In genomic region chr15:27133244-27133643, GRCh38 we compare ENCODE assay signal across 19 cellular contexts.
DNase-seq lines count a peak whose midpoint lies in the region; ATAC-seq, FAIRE-seq and TF ChIP-seq lines count a peak whose summit lies in the region.
"Had no signal": no experiment of that assay in that cellular context is flagged by ENCODE, and none has a peak within 500 bp of the region (broad histone marks: within the 10 kb centered on the region; RNA-seq: fewer than 3 reads in every experiment).

No MANE protein-coding gene starts in this region.

- H3K36me3 ChIP-seq in GM23248 (ENCODE audit: low read depth) (no peaks in the 10 kb centered on the region), K562 (ENCODE audit: control insufficient read depth, insufficient read depth, low read length) (peaks cover 9% of the 10 kb centered on the region; the same call in 2 of the 3 replicates)
- H3K36me3 ChIP-seq: BLaER1 had no signal

- POLR2A ChIA-PET in K562 (lab: Yijun Ruan, JAX), result interaction anchor here (0.6 to 1.4 kb wide), 7 partner anchors 9 to 613 kb away, joined by 3 to 6 read pairs (median 3); no protein-coding TSS in a partner anchor

- peak; percentile 5 for DNase-seq in AG08395 (ENCODE audit: low spot score)
- peak; percentile 40 for DNase-seq in GM23248
- DNase-seq in SKM-1 (lab: John Stamatoyannopoulos, UW; ENCODE audit: unreplicated experiment), result peak; percentile 5
- DNase-seq in K562 (ENCODE audit: extremely low read depth in 1 of 4, low spot score in 3 of 4), result peak in 2 of 4 experiments; percentile 29 to 55
- DNase-seq in NCI-H1417 (lab: John Stamatoyannopoulos, UW), result no peak
- DNase-seq: Caco-2; CD4-positive, CD25-positive, alpha-beta regulatory T cell; CD8-positive, alpha-beta T cell; DMS153; DND-41; H7; HCEC 1CT had no signal

- in situ Hi-C loops in GM23248 (cut with MboI) (no loop called here), K562 (cut with MboI) (no loop called here)

- H3K4me1 ChIP-seq in GM23248 (ENCODE audit: insufficient read depth), result peaks cover 6% of the 10 kb centered on the region; the same call in 1 of the 2 replicates
- H3K4me1 ChIP-seq in K562 (replicated peaks in 1 of 2; ENCODE audit: control insufficient read depth in 2 of 2, insufficient read depth in 2 of 2, low read length in 2 of 2), result peaks cover 1 to 33% of the 10 kb centered on the region in 2 experiments; a peak in 3 of 5 replicates
- H3K4me1 ChIP-seq: BLaER1, Caco-2 had no signal

- H3K9ac ChIP-seq in GM23248 (no peak overlapping the region), K562 (ENCODE audit: insufficient read depth in 1 of 2, low read depth in 2 of 2, low read length in 2 of 2) (peak overlapping the region in 1 of 2 experiments; percentile 36; a peak in 1 of 4 replicates)
- H3K9ac ChIP-seq: BLaER1 had no signal

- TF ChIP-seq POLR2A in K562 (conservative IDR thresholded peaks at IDR 0.05), result no peak

- H3K9me2 ChIP-seq in GM23248 (ENCODE audit: insufficient read depth), result no peaks in the 10 kb centered on the region

- no peaks in the 10 kb centered on the region for H3K27me3 ChIP-seq in GM23248 (replicated peaks; ENCODE audit: insufficient read depth)
- no peaks in the 10 kb centered on the region for H3K27me3 ChIP-seq in K562 (ENCODE audit: control insufficient read depth in 2 of 2, insufficient read depth in 2 of 2, low read length in 2 of 2)
- H3K27me3 ChIP-seq: BLaER1 had no signal

- ATAC-seq in K562, result peak; percentile 76
- no peak for ATAC-seq in GM21576 (IDR thresholded peaks at IDR 0.05; ENCODE audit: unreplicated experiment)
- ATAC-seq in HG02763 (IDR thresholded peaks at IDR 0.05; ENCODE audit: unreplicated experiment), result no peak
- ATAC-seq: CD8-positive, alpha-beta T cell had no signal

- no peaks in the 10 kb centered on the region for H3K9me3 ChIP-seq in GM23248 (ENCODE audit: low read depth)
- peaks cover 9% of the 10 kb centered on the region for H3K9me3 ChIP-seq in K562 (replicated peaks; ENCODE audit: control insufficient read depth, insufficient read depth, low read depth, low read length)
- H3K9me3 ChIP-seq: BLaER1, Caco-2 had no signal

- H3K79me2 ChIP-seq in GM23248 (ENCODE audit: insufficient read depth), result no peaks in the 10 kb centered on the region
- peaks cover 89% of the 10 kb centered on the region for H3K79me2 ChIP-seq in K562 (ENCODE audit: control insufficient read depth, insufficient read depth, low read length)

- H4K20me1 ChIP-seq in GM23248 (ENCODE audit: insufficient read depth) (no peaks in the 10 kb centered on the region), K562 (replicated peaks; ENCODE audit: control insufficient read depth, insufficient read depth, low read length) (no peaks in the 10 kb centered on the region)
- H4K20me1 ChIP-seq: BLaER1 had no signal

- BruUV-seq in K562 (replicated peaks; lab: Mats Ljungman, UMichigan), result no TSS peak

- H3K4me2 ChIP-seq in GM23248 (ENCODE audit: unreplicated experiment) (no peak overlapping the region), K562 (ENCODE audit: insufficient read depth, low read length) (peak overlapping the region; percentile 32; the same call in 1 of the 2 replicates)
- H3K4me2 ChIP-seq: BLaER1 had no signal

- TF ChIP-seq CTCF in K562 (IDR thresholded peaks at IDR 0.05 in 2 of 3, conservative IDR thresholded peaks at IDR 0.05 in 1 of 3; ENCODE audit: insufficient read depth in 2 of 3, low read depth in 1 of 3, low read length in 3 of 3), result no peak

- no peaks in the 10 kb centered on the region for H3K9me1 ChIP-seq in K562 (ENCODE audit: control insufficient read depth, insufficient read depth, low read length)

- no peaks in the 10 kb centered on the region for H3F3A ChIP-seq in GM23248 (ENCODE audit: insufficient read depth)

- intact Hi-C loops in K562 (cut with micrococcal nuclease), result no loop called here

- CTCF ChIA-PET in K562 (lab: Yijun Ruan, JAX; ENCODE audit: low intra/inter-chr PET ratio), result no interaction called here

- H3K4me3 ChIP-seq in GM23248, result no peak overlapping the region
- H3K4me3 ChIP-seq in K562, result no peak overlapping the region
- H3K4me3 ChIP-seq: BLaER1 had no signal

- TF ChIP-seq RAD21 in K562 (CRISPR knock-in tag; conservative IDR thresholded peaks at IDR 0.05 in 1 of 2, IDR thresholded peaks at IDR 0.05 in 1 of 2), result no peak

- peak; percentile 55 for FAIRE-seq in K562 (lab: Jason Lieb, UNC)
- FAIRE-seq: G401.6, GM12892, H1 had no signal

- TF ChIP-seq EP300 in K562 (IDR thresholded peaks at IDR 0.05; ENCODE audit: low read length), result no peak

- H2AFZ ChIP-seq in GM23248, result peak overlapping the region; percentile 15; the same call in 1 of the 2 replicates
- no peak overlapping the region for H2AFZ ChIP-seq in K562 (ENCODE audit: low read depth, low read length)

- 7 to 28% methylated on average over 2 of the region's 2 CpGs for WGBS in GM23248 (ENCODE audit: low coverage in 1 of 2, low lambda C conversion rate in 2 of 2, missing lambda C conversion rate in 2 of 2), 2 experiments
- 10% methylated on average over 2 of the region's 2 CpGs for WGBS in K562 (ENCODE audit: insufficient coverage, low coverage, missing lambda C conversion rate)

- H3K27ac ChIP-seq in GM23248, result no peak overlapping the region
- H3K27ac ChIP-seq in K562 (ENCODE audit: extremely low read depth, low read depth, low read length), result peak overlapping the region; percentile 54
- H3K27ac ChIP-seq: BLaER1, C4-2B had no signal

TF ChIP-seq in K562, 482 proteins besides CTCF, POLR2A, EP300 and RAD21 (continues in another document):
- TF ChIP-seq, protein P1, sequence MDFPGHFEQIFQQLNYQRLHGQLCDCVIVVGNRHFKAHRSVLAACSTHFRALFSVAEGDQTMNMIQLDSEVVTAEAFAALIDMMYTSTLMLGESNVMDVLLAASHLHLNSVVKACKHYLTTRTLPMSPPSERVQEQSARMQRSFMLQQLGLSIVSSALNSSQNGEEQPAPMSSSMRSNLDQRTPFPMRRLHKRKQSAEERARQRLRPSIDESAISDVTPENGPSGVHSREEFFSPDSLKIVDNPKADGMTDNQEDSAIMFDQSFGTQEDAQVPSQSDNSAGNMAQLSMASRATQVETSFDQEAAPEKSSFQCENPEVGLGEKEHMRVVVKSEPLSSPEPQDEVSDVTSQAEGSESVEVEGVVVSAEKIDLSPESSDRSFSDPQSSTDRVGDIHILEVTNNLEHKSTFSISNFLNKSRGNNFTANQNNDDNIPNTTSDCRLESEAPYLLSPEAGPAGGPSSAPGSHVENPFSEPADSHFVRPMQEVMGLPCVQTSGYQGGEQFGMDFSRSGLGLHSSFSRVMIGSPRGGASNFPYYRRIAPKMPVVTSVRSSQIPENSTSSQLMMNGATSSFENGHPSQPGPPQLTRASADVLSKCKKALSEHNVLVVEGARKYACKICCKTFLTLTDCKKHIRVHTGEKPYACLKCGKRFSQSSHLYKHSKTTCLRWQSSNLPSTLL (IDR thresholded peaks at IDR 0.05), result no peak
- TF ChIP-seq YY1 (IDR thresholded peaks at IDR 0.05; ENCODE audit: borderline replicate concordance in 1 of 3, control insufficient read depth in 1 of 3, extremely low read depth in 1 of 3, insufficient read depth in 3 of 3, insufficient read length in 1 of 3, insufficient replicate concordance in 2 of 3, low read depth in 1 of 3, low read length in 2 of 3) (peak in 1 of 3 experiments; percentile 47), MBD1 (CRISPR knock-in tag; IDR thresholded peaks at IDR 0.05) (no peak), PML (IDR thresholded peaks at IDR 0.05; ENCODE audit: low read length) (no peak), KLF1 (tag; IDR thresholded peaks at IDR 0.05) (no peak), CEBPB (tag; IDR thresholded peaks at IDR 0.05) (peak; percentile 33; the same call in 1 of the 2 replicates), FOXK1 (CRISPR knock-in tag; IDR thresholded peaks at IDR 0.05; ENCODE audit: borderline replicate concordance) (no peak), EGR1 (conservative IDR thresholded peaks at IDR 0.05) (0 out of 2 replicates have a peak, but pooled peaks have one; percentile 22), PCBP1 (IDR thresholded peaks at IDR 0.05; ENCODE audit: low read depth, low read length, poor library complexity, severe bottlenecking) (no peak), HOMEZ (CRISPR knock-in tag; IDR thresholded peaks at IDR 0.05) (no peak), PPARD (CRISPR knock-in tag; IDR thresholded peaks at IDR 0.05) (no peak)
- TF ChIP-seq, protein P2, sequence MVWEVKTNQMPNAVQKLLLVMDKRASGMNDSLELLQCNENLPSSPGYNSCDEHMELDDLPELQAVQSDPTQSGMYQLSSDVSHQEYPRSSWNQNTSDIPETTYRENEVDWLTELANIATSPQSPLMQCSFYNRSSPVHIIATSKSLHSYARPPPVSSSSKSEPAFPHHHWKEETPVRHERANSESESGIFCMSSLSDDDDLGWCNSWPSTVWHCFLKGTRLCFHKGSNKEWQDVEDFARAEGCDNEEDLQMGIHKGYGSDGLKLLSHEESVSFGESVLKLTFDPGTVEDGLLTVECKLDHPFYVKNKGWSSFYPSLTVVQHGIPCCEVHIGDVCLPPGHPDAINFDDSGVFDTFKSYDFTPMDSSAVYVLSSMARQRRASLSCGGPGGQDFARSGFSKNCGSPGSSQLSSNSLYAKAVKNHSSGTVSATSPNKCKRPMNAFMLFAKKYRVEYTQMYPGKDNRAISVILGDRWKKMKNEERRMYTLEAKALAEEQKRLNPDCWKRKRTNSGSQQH (CRISPR knock-in tag; IDR thresholded peaks at IDR 0.05), result no peak

Comparison
In these comparisons a context has a peak if more than half of its experiments do, and no peak if none do; other contexts are left out.
1. DNase-seq: peak in AG08395 (single experiment), GM23248 (single experiment) and SKM-1 (single experiment); none in NCI-H1417 (0 of 3).